22 cellular contexts compared by ENCODE assay signal in the genomic region with DNA sequence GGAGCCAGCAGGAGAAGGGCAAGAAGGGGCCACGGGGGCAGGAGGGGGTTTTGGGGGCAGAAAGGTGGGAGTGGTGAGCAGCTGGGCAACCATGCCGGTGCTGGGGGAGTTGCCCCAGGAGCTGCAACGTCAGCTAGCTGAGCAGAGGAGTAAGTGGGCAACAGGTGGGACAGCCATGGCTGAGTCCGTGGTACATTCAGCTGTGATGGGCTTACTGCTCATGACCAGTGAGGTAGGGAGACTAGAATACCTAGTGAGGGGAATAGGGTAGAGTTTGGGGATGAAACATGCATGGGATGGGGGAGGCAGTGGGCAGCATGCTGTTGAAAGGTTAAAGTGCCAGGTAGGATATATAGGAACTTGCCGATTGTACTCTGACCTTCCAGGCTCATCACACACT. TPM values are rescaled to one million over a fixed set of nuclear protein-coding genes. Genes with fewer than 3 reads are reported as not detected.
DNase-seq lines count a peak whose midpoint lies in the region; ATAC-seq and TF ChIP-seq lines count a peak whose summit lies in the region.
"Had no signal": no experiment of that assay in that cellular context is flagged by ENCODE, and none has a peak within 500 bp of the region (broad histone marks: within the 10 kb centered on the region; RNA-seq: fewer than 3 reads in every experiment).

No MANE protein-coding gene starts in this region.

- H3K27ac Mint-ChIP-seq in activated naive CD8-positive, alpha-beta T cell, result peak overlapping the region; percentile 46
- no peak overlapping the region for H3K27ac Mint-ChIP-seq in activated naive CD8-positive, alpha-beta T cell treated with anti-CD3 and anti-CD28 coated beads, Interleukin-2, amount 50 U/mL, for 24 hours
- H3K27ac Mint-ChIP-seq in endodermal cell, result peak overlapping the region; percentile 57

- TF ChIP-seq CTCF in Loucy (conservative IDR thresholded peaks at IDR 0.05; ENCODE audit: low read length) (no peak), endodermal cell (conservative IDR thresholded peaks at IDR 0.05) (no peak)

- H3K27me3 ChIP-seq in Loucy (ENCODE audit: insufficient read depth, low read length, poor library complexity, severe bottlenecking) (no peaks in the 10 kb centered on the region), endodermal cell (ENCODE audit: control insufficient read depth, insufficient read depth, low read length, poor library complexity, severe bottlenecking) (no peaks in the 10 kb centered on the region), skeletal muscle tissue (ENCODE audit: control insufficient read depth in 3 of 3, insufficient read depth in 3 of 3, low read length in 3 of 3) (no peaks in the 10 kb centered on the region), SJCRH30 (no peaks in the 10 kb centered on the region)
- H3K27me3 ChIP-seq: foreskin keratinocyte, sigmoid colon, testis had no signal

- no peaks in the 10 kb centered on the region for H3F3A ChIP-seq in Loucy (ENCODE audit: low read depth)

- no peak for ATAC-seq in activated naive CD8-positive, alpha-beta T cell treated with anti-CD3 and anti-CD28 coated beads, Interleukin-2, amount 50 U/mL, for 24 hours
- ATAC-seq: foreskin keratinocyte, lower lobe of right lung, PC-3 had no signal

- H3K36me3 Mint-ChIP-seq in activated naive CD8-positive, alpha-beta T cell, result peaks cover 12% of the 10 kb centered on the region
- H3K36me3 Mint-ChIP-seq in activated naive CD8-positive, alpha-beta T cell treated with anti-CD3 and anti-CD28 coated beads, Interleukin-2, amount 50 U/mL, for 24 hours (ENCODE audit: low read depth), result peaks cover 36% of the 10 kb centered on the region
- H3K36me3 Mint-ChIP-seq in endodermal cell (ENCODE audit: low read depth), result peaks cover 35% of the 10 kb centered on the region

- H3K4me2 ChIP-seq in Loucy (ENCODE audit: low read depth, low read length, poor library complexity, severe bottlenecking), result peak overlapping the region; percentile 80

- DNase-seq in activated naive CD8-positive, alpha-beta T cell treated with anti-CD3 and anti-CD28 coated beads, Interleukin-2, amount 50 U/mL, for 24 hours, result no peak
- DNase-seq in endodermal cell, result no peak
- no peak for DNase-seq in NCI-H1436 (lab: John Stamatoyannopoulos, UW)
- no peak for DNase-seq in SJCRH30
- DNase-seq in GM19240 (ENCODE audit: insufficient read length, low spot score), result no peak
- DNase-seq: activated B cell treated with CpG ODN at 0.5 μM for 24 hours; activated CD8-positive, alpha-beta memory T cell treated with anti-CD3 and anti-CD28 coated beads for 24 hours; DMS53; erythroblast; foreskin keratinocyte; hippocampal formation; IMR-90; lower lobe of right lung; NCI-H1694; NCI-H748 treated with DMSO at 0.1 percent for 48 hours; PC-3; SIG-M5; sigmoid colon; testis had no signal

- no peaks in the 10 kb centered on the region for H4K20me1 ChIP-seq in Loucy (ENCODE audit: insufficient read depth, low read length, poor library complexity, severe bottlenecking)

- no peak overlapping the region for H3K4me3 ChIP-seq in Loucy (ENCODE audit: low read length, poor library complexity, severe bottlenecking)
- no peak overlapping the region for H3K4me3 ChIP-seq in endodermal cell (ENCODE audit: low read length)
- no peak overlapping the region for H3K4me3 ChIP-seq in skeletal muscle tissue (ENCODE audit: low read length in 3 of 3)
- no peak overlapping the region for H3K4me3 ChIP-seq in SJCRH30
- H3K4me3 ChIP-seq: lower lobe of right lung, sigmoid colon, testis had no signal

- no peaks in the 10 kb centered on the region for H3K9me2 ChIP-seq in Loucy (replicated peaks; ENCODE audit: low read depth, low read length)

- H2AFZ ChIP-seq in Loucy (ENCODE audit: low read length), result no peak overlapping the region

- H3K4me1 Mint-ChIP-seq in activated naive CD8-positive, alpha-beta T cell (ENCODE audit: low read depth), result peaks cover 49% of the 10 kb centered on the region
- peaks cover 49% of the 10 kb centered on the region for H3K4me1 Mint-ChIP-seq in activated naive CD8-positive, alpha-beta T cell treated with anti-CD3 and anti-CD28 coated beads, Interleukin-2, amount 50 U/mL, for 24 hours
- H3K4me1 Mint-ChIP-seq in endodermal cell, result peaks cover 23% of the 10 kb centered on the region

- H3K36me3 ChIP-seq in Loucy (ENCODE audit: insufficient read depth, low read length) (peaks cover 16% of the 10 kb centered on the region; the same call in 1 of the 2 replicates), endodermal cell (ENCODE audit: control insufficient read depth, insufficient read depth, low read length) (peaks cover 55% of the 10 kb centered on the region), skeletal muscle tissue (ENCODE audit: control insufficient read depth in 3 of 3, insufficient read depth in 3 of 3, low read length in 3 of 3) (peaks cover 43 to 58% (median 46%) of the 10 kb centered on the region in 3 donors), SJCRH30 (no peaks in the 10 kb centered on the region)

- H3K9ac ChIP-seq in Loucy (ENCODE audit: low read depth, low read length, poor library complexity, severe bottlenecking) (peak overlapping the region; percentile 92), endodermal cell (ENCODE audit: extremely low read depth, low read length, poor library complexity, severe bottlenecking) (no peak overlapping the region), skeletal muscle tissue (ENCODE audit: low read depth in 1 of 3, low read length in 3 of 3) (peak overlapping the region in 2 of 3 donors; percentile 8 to 33)

- 91 to 94% methylated on average over 3 to 5 of the region's 5 CpGs for WGBS in endodermal cell (ENCODE audit: insufficient coverage in 1 of 2, insufficient read length in 1 of 2), 2 experiments

- H3K4me3 Mint-ChIP-seq in activated naive CD8-positive, alpha-beta T cell, result peak overlapping the region; percentile 92
- H3K4me3 Mint-ChIP-seq in activated naive CD8-positive, alpha-beta T cell treated with anti-CD3 and anti-CD28 coated beads, Interleukin-2, amount 50 U/mL, for 24 hours, result no peak overlapping the region
- H3K4me3 Mint-ChIP-seq in endodermal cell, result no peak overlapping the region

- no peaks in the 10 kb centered on the region for H3K9me3 Mint-ChIP-seq in activated naive CD8-positive, alpha-beta T cell (ENCODE audit: low read depth)
- no peaks in the 10 kb centered on the region for H3K9me3 Mint-ChIP-seq in activated naive CD8-positive, alpha-beta T cell treated with anti-CD3 and anti-CD28 coated beads, Interleukin-2, amount 50 U/mL, for 24 hours
- no peaks in the 10 kb centered on the region for H3K9me3 Mint-ChIP-seq in endodermal cell
- H3K9me3 Mint-ChIP-seq: activated B cell treated with CpG ODN at 0.5 μM for 24 hours had no signal

- H3K27ac ChIP-seq in endodermal cell (ENCODE audit: low read depth, low read length) (no peak overlapping the region), skeletal muscle tissue (ENCODE audit: low read depth, low read length) (no peak overlapping the region), SJCRH30 (no peak overlapping the region)
- H3K27ac ChIP-seq: foreskin keratinocyte, lower lobe of right lung, testis had no signal

- H3K9me3 ChIP-seq in Loucy (ENCODE audit: insufficient read depth, low read depth, low read length) (no peaks in the 10 kb centered on the region), endodermal cell (ENCODE audit: control insufficient read depth, low read length) (no peaks in the 10 kb centered on the region), skeletal muscle tissue (ENCODE audit: control insufficient read depth in 3 of 3, low read length in 3 of 3) (no peaks in the 10 kb centered on the region), SJCRH30 (replicated peaks) (no peaks in the 10 kb centered on the region)
- H3K9me3 ChIP-seq: lower lobe of right lung, sigmoid colon, testis had no signal

- H3K79me2 ChIP-seq in Loucy (ENCODE audit: insufficient read depth, low read length), result peaks cover 24% of the 10 kb centered on the region

- H3K27me3 Mint-ChIP-seq in activated naive CD8-positive, alpha-beta T cell, result no peaks in the 10 kb centered on the region
- H3K27me3 Mint-ChIP-seq in activated naive CD8-positive, alpha-beta T cell treated with anti-CD3 and anti-CD28 coated beads, Interleukin-2, amount 50 U/mL, for 24 hours, result no peaks in the 10 kb centered on the region
- no peaks in the 10 kb centered on the region for H3K27me3 Mint-ChIP-seq in endodermal cell (ENCODE audit: insufficient read depth)
- H3K27me3 Mint-ChIP-seq: activated B cell treated with CpG ODN at 0.5 μM for 24 hours had no signal

- H3K4me1 ChIP-seq in Loucy (ENCODE audit: insufficient read depth, low read length, poor library complexity, severe bottlenecking) (peaks cover 29% of the 10 kb centered on the region), endodermal cell (ENCODE audit: control insufficient read depth, insufficient read depth, low read length) (peaks cover 5% of the 10 kb centered on the region), skeletal muscle tissue (ENCODE audit: control insufficient read depth in 3 of 3, insufficient read depth in 3 of 3, low read length in 3 of 3) (peaks cover 33 to 46% (median 37%) of the 10 kb centered on the region in 3 donors), SJCRH30 (no peaks in the 10 kb centered on the region; the same call in 1 of the 2 replicates)

RNA-seq across cellular contexts. Expression of gene USP21, which starts 2.4 kb away (rescaled TPM):
- 10 to 100 TPM; 26.7 to 39.7 TPM for total RNA-seq in endodermal cell
- polyA plus RNA-seq in endodermal cell (2013, experiment 1 of 2), result 42.7 TPM
- 36.0 TPM for polyA plus RNA-seq in endodermal cell (2013, experiment 2 of 2)
- 6.8 TPM for total RNA-seq in skeletal muscle tissue
- total RNA-seq in SJCRH30 (2014; rRNA removed; shearing (Covaris generic)), result 16.0 and 17.6 TPM in 2 replicates

RNA-seq across cellular contexts. Expression of gene PPOX, which starts 4.6 kb away (rescaled TPM):
- 10 to 100 TPM; 46.4 to 47.2 TPM for total RNA-seq in endodermal cell
- 47.2 TPM for polyA plus RNA-seq in endodermal cell (2013, experiment 1 of 2)
- 43.1 TPM for polyA plus RNA-seq in endodermal cell (2013, experiment 2 of 2)
- total RNA-seq in skeletal muscle tissue, result 13.6 TPM
- 11.1 and 13.5 TPM in 2 replicates for total RNA-seq in SJCRH30 (2014; rRNA removed; shearing (Covaris generic))

RNA-seq across cellular contexts. Expression of gene UFC1, which starts 7.9 kb away (rescaled TPM):
- total RNA-seq in endodermal cell (10 to 100 TPM; 89.5 to 97.1 TPM), skeletal muscle tissue (133 TPM)
- polyA plus RNA-seq in endodermal cell (2013, experiment 1 of 2), result 79.9 TPM
- polyA plus RNA-seq in endodermal cell (2013, experiment 2 of 2), result 84.0 TPM
- 51.6 and 53.0 TPM in 2 replicates for total RNA-seq in SJCRH30 (2014; rRNA removed; shearing (Covaris generic))

RNA-seq across cellular contexts. Expression of gene B4GALT3, which starts 15.7 kb away (rescaled TPM):
- total RNA-seq in endodermal cell (10 to 100 TPM; 30.4 to 37.9 TPM), skeletal muscle tissue (11.0 TPM)
- 46.8 TPM for polyA plus RNA-seq in endodermal cell (2013, experiment 1 of 2)
- polyA plus RNA-seq in endodermal cell (2013, experiment 2 of 2), result 41.5 TPM
- total RNA-seq in SJCRH30 (2014; rRNA removed; shearing (Covaris generic)), result 31.4 and 36.3 TPM in 2 replicates

RNA-seq across cellular contexts. Expression of gene DEDD, which starts 29.2 kb away (rescaled TPM):
- total RNA-seq in endodermal cell (10 to 100 TPM; 34.2 to 39.8 TPM), skeletal muscle tissue (19.8 TPM)
- polyA plus RNA-seq in endodermal cell (2013, experiment 1 of 2), result 35.4 TPM
- 30.3 TPM for polyA plus RNA-seq in endodermal cell (2013, experiment 2 of 2)
- 19.4 and 24.1 TPM in 2 replicates for total RNA-seq in SJCRH30 (2014; rRNA removed; shearing (Covaris generic))
